8 cellular contexts compared by ENCODE assay signal in genomic region chr6:110874880-110875547, GRCh38. TPM values are rescaled to one million over a fixed set of nuclear protein-coding genes. Genes with fewer than 3 reads are reported as not detected.
A peak's percentile ranks its signal among the peaks of the same experiment; 100 is the strongest.
DNase-seq lines count a peak whose midpoint lies in the region; ATAC-seq and TF ChIP-seq lines count a peak whose summit lies in the region.

No MANE protein-coding gene starts in this region.

- peaks cover 42% of the 10 kb centered on the region for H4K20me1 ChIP-seq in PC-9 (ENCODE audit: insufficient read depth)

- TSS peak; percentile 72 for BruUV-seq in PC-9 (replicated peaks; lab: Mats Ljungman, UMichigan)

- peak overlapping the region; percentile 79 for H3K4me2 ChIP-seq in PC-9

- H3K36me3 Mint-ChIP-seq in HFFc6 (ENCODE audit: low read depth), result peaks cover 27% of the 10 kb centered on the region
- peaks cover 19 to 31% of the 10 kb centered on the region in 2 donors for H3K36me3 Mint-ChIP-seq in activated naive CD4-positive, alpha-beta T cell treated with anti-CD3 and anti-CD28 coated beads, Interleukin-2, amount 50 U/mL, for 72 hours

- H3K4me3 ChIP-seq in PC-9, result peak overlapping the region; percentile 90
- peak overlapping the region; percentile 75 to 94 (median 82) for H3K4me3 ChIP-seq in gastrocnemius medialis

- peaks cover 6% of the 10 kb centered on the region for H3K9me3 Mint-ChIP-seq in HFFc6
- no peaks in the 10 kb centered on the region for H3K9me3 Mint-ChIP-seq in activated naive CD4-positive, alpha-beta T cell treated with anti-CD3 and anti-CD28 coated beads, Interleukin-2, amount 50 U/mL, for 72 hours

- peaks cover 7% of the 10 kb centered on the region for H3F3A ChIP-seq in PC-9 (ENCODE audit: insufficient read depth, low read depth)

- intact Hi-C loops in PC-9 (cut with micrococcal nuclease; ENCODE audit: unreplicated experiment) (loop anchor here (1.0 to 2.0 kb wide), 3 partner anchors 60 to 346 kb away; partner anchors contain the start of gene CDK19), left ventricle myocardium superior (cut with micrococcal nuclease) (loop anchor here (5.0 kb wide), 2 partner anchors 58 to 193 kb away; partner anchors contain the start of gene CDK19), gastrocnemius medialis (cut with DNase I; ENCODE audit: low total_unique reads) (loop anchor here (1.0 to 10.0 kb wide), 5 partner anchors 60 to 997 kb away; partner anchors contain the start of genes CDK19, FYN, REV3L and RPF2)

- peak overlapping the region; percentile 76 for H2AFZ ChIP-seq in PC-9

- TF ChIP-seq POLR2A in gastrocnemius medialis (IDR thresholded peaks at IDR 0.05), result no peak

- peak overlapping the region; percentile 73 for H3K27ac ChIP-seq in PC-9
- H3K27ac ChIP-seq in gastrocnemius medialis, result peak overlapping the region; percentile 92 to 97 (median 96)

- DNase-seq in GM13977 (ENCODE audit: low spot score) (peak; percentile 40), HFFc6 (no peak), PC-9 (peak in 1 of 2 experiments; percentile 36), left ventricle myocardium superior (peak; percentile 72), gastrocnemius medialis (peak in 1 of 2 donors; percentile 4), GM19240 (ENCODE audit: insufficient read length, low spot score) (no peak)
- peak; percentile 55 to 69 for DNase-seq in activated naive CD4-positive, alpha-beta T cell treated with anti-CD3 and anti-CD28 coated beads, Interleukin-2, amount 50 U/mL, for 72 hours (ENCODE audit: low spot score in 2 of 2)

- H3K27ac Mint-ChIP-seq in HFFc6, result peak overlapping the region; percentile 93
- H3K27ac Mint-ChIP-seq in activated naive CD4-positive, alpha-beta T cell treated with anti-CD3 and anti-CD28 coated beads, Interleukin-2, amount 50 U/mL, for 72 hours, result peak overlapping the region; percentile 98 to 100

- peaks cover 31% of the 10 kb centered on the region for H3K4me1 Mint-ChIP-seq in HFFc6 (ENCODE audit: low read depth)

- peaks cover 62% of the 10 kb centered on the region for H3K79me2 ChIP-seq in PC-9 (ENCODE audit: low read depth)

- ATAC-seq in activated naive CD4-positive, alpha-beta T cell treated with anti-CD3 and anti-CD28 coated beads, Interleukin-2, amount 50 U/mL, for 72 hours, result peak; percentile 3 to 14
- ATAC-seq in left ventricle myocardium superior (peak; percentile 57), gastrocnemius medialis (peak; percentile 35 to 38), HG03469 (IDR thresholded peaks at IDR 0.05; ENCODE audit: unreplicated experiment) (no peak)

- no peaks in the 10 kb centered on the region for H3K9me3 ChIP-seq in PC-9 (ENCODE audit: insufficient read depth, low read depth)
- H3K9me3 ChIP-seq in gastrocnemius medialis, result no peaks in the 10 kb centered on the region

- peak overlapping the region; percentile 92 for H3K4me3 Mint-ChIP-seq in HFFc6

- CTCF ChIA-PET in PC-9 (lab: Charles Lee), result interaction anchor here (0.6 to 1.3 kb wide), 4 partner anchors 15 to 391 kb away, joined by 3 read pairs; no protein-coding TSS in a partner anchor

- TF ChIP-seq CTCF in GM13977 (IDR thresholded peaks at IDR 0.05; ENCODE audit: extremely low read depth, insufficient read depth, missing control alignments) (no peak), HFFc6 (IDR thresholded peaks at IDR 0.05) (no peak), PC-9 (conservative IDR thresholded peaks at IDR 0.05) (no peak), gastrocnemius medialis (IDR thresholded peaks at IDR 0.05 in 4 of 5, conservative IDR thresholded peaks at IDR 0.05 in 1 of 5) (no peak)

- H3K27me3 ChIP-seq in PC-9 (ENCODE audit: insufficient read depth, low read depth) (no peaks in the 10 kb centered on the region), gastrocnemius medialis (no peaks in the 10 kb centered on the region)

- H3K36me3 ChIP-seq in PC-9 (ENCODE audit: low read depth), result 0 out of 2 replicates have a peak, but pooled peaks cover 3% of the 10 kb centered on the region
- no peaks in the 10 kb centered on the region for H3K36me3 ChIP-seq in gastrocnemius medialis

- H3K27me3 Mint-ChIP-seq in HFFc6 (ENCODE audit: insufficient read depth), result peaks cover 6% of the 10 kb centered on the region

- no peaks in the 10 kb centered on the region for H3K9me2 ChIP-seq in PC-9 (ENCODE audit: insufficient read depth)

- in situ Hi-C loops in GM13977 (cut with MboI; ENCODE audit: low pct_unique_long_range_greater_than_20kb, low sequenced_read_pairs, unreplicated experiment) (no loop called here), gastrocnemius medialis (cut with MboI; ENCODE audit: low sequenced_read_pairs in 4 of 4) (loop anchor here in 3 of 4 donors (5.0 to 10.0 kb wide), 3 partner anchors 60 to 193 kb away; partner anchors contain the start of genes CDK19 (in 2 of the 3) and GTF3C6 (in 1 of the 3))

- H3K4me1 ChIP-seq in PC-9 (replicated peaks; ENCODE audit: insufficient read depth) (peaks cover 44% of the 10 kb centered on the region), gastrocnemius medialis (peaks cover 32% of the 10 kb centered on the region in 2 donors)

- POLR2A ChIA-PET in PC-9 (lab: Charles Lee; ENCODE audit: unreplicated experiment), result interaction anchor here (0.6 to 2.2 kb wide), 8 partner anchors 42 to 1115 kb away, joined by 4 to 60 read pairs (median 8); partner anchors contain the start of gene CDK19

RNA-seq across cellular contexts. Expression of gene AMD1, which starts 0.4 kb away (rescaled TPM):
- 100 to 1,000 TPM in 5 of 6 experiments, 10 to 100 TPM in 1; 86.4 to 119 (median 109) TPM for total RNA-seq in HFFc6 (2021; fragmentation: NEBNext Ultra II Directional; extraction: Animal tissue kit (Norgen Biotek cat#: 25700))
- total RNA-seq in PC-9 (2021), result 40.1 and 46.4 TPM in 2 replicates
- total RNA-seq in activated naive CD4-positive, alpha-beta T cell treated with anti-CD3 and anti-CD28 coated beads, Interleukin-2, amount 50 U/mL, for 72 hours, result 10 to 100 TPM; 78.0 to 83.7 TPM
- total RNA-seq in left ventricle myocardium superior, result 89.3 TPM
- 10 to 100 TPM; 33.5 to 57.1 (median 45.1) TPM for total RNA-seq in gastrocnemius medialis

RNA-seq across cellular contexts. Expression of gene CDK19, which starts 59.7 kb away (rescaled TPM):
- 10 to 100 TPM; 18.6 to 22.4 (median 20.0) TPM for total RNA-seq in HFFc6 (2021; fragmentation: NEBNext Ultra II Directional; extraction: Animal tissue kit (Norgen Biotek cat#: 25700))
- total RNA-seq in PC-9 (2021) (34.0 and 36.8 TPM in 2 replicates), left ventricle myocardium superior (11.0 TPM), gastrocnemius medialis (1 to 10 TPM; 3.0 to 7.4 (median 6.3) TPM)
- total RNA-seq in activated naive CD4-positive, alpha-beta T cell treated with anti-CD3 and anti-CD28 coated beads, Interleukin-2, amount 50 U/mL, for 72 hours, result 10 to 100 TPM; 14.3 to 17.9 TPM

Comparison
In these comparisons a context has a peak if more than half of its experiments do, and no peak if none do; other contexts are left out.
1. DNase-seq: peak in GM13977 (single experiment), activated naive CD4-positive, alpha-beta T cell treated with anti-CD3 and anti-CD28 coated beads, Interleukin-2, amount 50 U/mL, for 72 hours (2 of 2) and left ventricle myocardium superior (single experiment); none in HFFc6 (single experiment) and GM19240 (single experiment).